11 cellular contexts compared by ENCODE assay signal in genomic region chr2:85524567-85524923, GRCh38. TPM values are rescaled to one million over a fixed set of nuclear protein-coding genes. Genes with fewer than 3 reads are reported as not detected.
DNase-seq lines count a peak whose midpoint lies in the region; ATAC-seq, FAIRE-seq and TF ChIP-seq lines count a peak whose summit lies in the region.
"Had no signal": no experiment of that assay in that cellular context is flagged by ENCODE, and none has a peak within 500 bp of the region (broad histone marks: within the 10 kb centered on the region; RNA-seq: fewer than 3 reads in every experiment).

No MANE protein-coding gene starts in this region.

- H3K36me3 ChIP-seq in OCI-LY7 (ENCODE audit: insufficient read depth, low read length) (no peaks in the 10 kb centered on the region), trophoblast cell (ENCODE audit: control insufficient read depth in 1 of 2, insufficient read depth in 2 of 2, low read length in 2 of 2) (no peaks in the 10 kb centered on the region)

- WGBS in trophoblast cell (ENCODE audit: extremely low coverage, insufficient coverage, insufficient read length) = no CpG with 5 or more reads among the region's 4 CpGs

- DNase-seq in OCI-LY7 (ENCODE audit: low spot score) (no peak), glutamatergic neuron (peak; percentile 30), trophoblast cell (peak; percentile 62 to 87), H54 (ENCODE audit: insufficient read length, low spot score) (no peak)
- DNase-seq in stimulated activated CD4-positive, alpha-beta T cell treated with anti-CD3 and anti-CD28 coated beads, Interleukin-2, amount 100 ng/mL, for 24 hours = no peak
- DNase-seq: activated effector memory CD4-positive, alpha-beta T cell treated with Interleukin-2 at 50 U/mL for 16 hours; DMS153; psoas muscle had no signal

- H3K27ac Mint-ChIP-seq in glutamatergic neuron (ENCODE audit: unreplicated experiment) = no peak overlapping the region
- no peak overlapping the region for H3K27ac Mint-ChIP-seq in activated T-helper 17 cell treated with anti-CD3 and anti-CD28 coated beads, Interleukin-2, amount 50 U/mL, for 72 hours

- H2AFZ ChIP-seq in OCI-LY7 (ENCODE audit: low read length) (peak overlapping the region; percentile 38; the same call in 1 of the 2 replicates), trophoblast cell (ENCODE audit: insufficient read depth, low read length, poor library complexity) (no peak overlapping the region)

- H3K4me3 ChIP-seq in OCI-LY7 (ENCODE audit: low read depth, low read length, poor library complexity, severe bottlenecking) (no peak overlapping the region), trophoblast cell (ENCODE audit: low read depth, low read length) (no peak overlapping the region)
- H3K4me3 ChIP-seq: psoas muscle had no signal

- H3K27ac ChIP-seq in C4-2B (peak overlapping the region; percentile 74), OCI-LY7 (ENCODE audit: low read depth, low read length, poor library complexity, severe bottlenecking) (no peak overlapping the region), trophoblast cell (ENCODE audit: low read depth, low read length) (no peak overlapping the region)
- H3K27ac ChIP-seq: psoas muscle had no signal

- no peak overlapping the region for H2BK12ac ChIP-seq in trophoblast cell (ENCODE audit: low read length)

- ATAC-seq in HG03442 (IDR thresholded peaks at IDR 0.05; ENCODE audit: unreplicated experiment) = no peak
- ATAC-seq in activated T-helper 17 cell treated with anti-CD3 and anti-CD28 coated beads, Interleukin-2, amount 50 U/mL, for 72 hours (replicated peaks) = no peak

- no peak overlapping the region for H3K23ac ChIP-seq in trophoblast cell (ENCODE audit: low read length)

- H3K4me1 Mint-ChIP-seq in glutamatergic neuron (ENCODE audit: low read depth, unreplicated experiment) = peaks cover 11% of the 10 kb centered on the region
- H3K4me1 Mint-ChIP-seq in activated T-helper 17 cell treated with anti-CD3 and anti-CD28 coated beads, Interleukin-2, amount 50 U/mL, for 72 hours = no peaks in the 10 kb centered on the region

- no peak overlapping the region for H4K91ac ChIP-seq in trophoblast cell (ENCODE audit: low read depth, low read length)

- H3K4me2 ChIP-seq in OCI-LY7 (ENCODE audit: low read length) (no peak overlapping the region), trophoblast cell (ENCODE audit: low read length) (no peak overlapping the region)

- no peaks in the 10 kb centered on the region for H3K9me3 Mint-ChIP-seq in glutamatergic neuron (ENCODE audit: unreplicated experiment)
- no peaks in the 10 kb centered on the region for H3K9me3 Mint-ChIP-seq in activated T-helper 17 cell treated with anti-CD3 and anti-CD28 coated beads, Interleukin-2, amount 50 U/mL, for 72 hours

- H3K9me2 ChIP-seq in OCI-LY7 (ENCODE audit: insufficient read depth, low read length) = no peaks in the 10 kb centered on the region

- H2BK5ac ChIP-seq in trophoblast cell (ENCODE audit: low read depth, low read length, poor library complexity) = no peak overlapping the region

- BruUV-seq in OCI-LY7 (replicated peaks; lab: Mats Ljungman, UMichigan) = no TSS peak

- H3K79me2 ChIP-seq in OCI-LY7 (ENCODE audit: insufficient read depth, low read depth, low read length) = no peaks in the 10 kb centered on the region
- H3K79me2 ChIP-seq in trophoblast cell (ENCODE audit: control insufficient read depth, insufficient read depth, low read length, poor library complexity) = no peaks in the 10 kb centered on the region

- intact Hi-C loops in OCI-LY7 (cut with micrococcal nuclease; ENCODE audit: unreplicated experiment) = loop anchor here (10.0 kb wide), 1 partner anchor 50 kb away; no protein-coding TSS in a partner anchor

- no peaks in the 10 kb centered on the region for H3K36me3 Mint-ChIP-seq in glutamatergic neuron (ENCODE audit: unreplicated experiment)
- no peaks in the 10 kb centered on the region for H3K36me3 Mint-ChIP-seq in activated T-helper 17 cell treated with anti-CD3 and anti-CD28 coated beads, Interleukin-2, amount 50 U/mL, for 72 hours (ENCODE audit: low read depth)

- H2BK120ac ChIP-seq in trophoblast cell (ENCODE audit: insufficient read depth, low read length, poor library complexity) = no peak overlapping the region

- H3K4me1 ChIP-seq in OCI-LY7 (ENCODE audit: insufficient read depth, low read length, poor library complexity, severe bottlenecking) = peaks cover 14% of the 10 kb centered on the region
- H3K4me1 ChIP-seq in trophoblast cell (ENCODE audit: control insufficient read depth in 1 of 2, insufficient read depth in 2 of 2, low read length in 2 of 2) = peaks cover 8 to 9% of the 10 kb centered on the region in 2 experiments
- H3K4me1 ChIP-seq: psoas muscle had no signal

- no peak overlapping the region for H2AK5ac ChIP-seq in trophoblast cell (ENCODE audit: low read length)

- H3K79me1 ChIP-seq in trophoblast cell (ENCODE audit: low read length) = peaks cover 2% of the 10 kb centered on the region

- TF ChIP-seq POLR2A in H54 (IDR thresholded peaks at IDR 0.05; ENCODE audit: low read depth, low read length) = no peak

- no peak overlapping the region for H3K9ac ChIP-seq in trophoblast cell (ENCODE audit: low read length)

- no peak for TF ChIP-seq CTCF in C4-2B (conservative IDR thresholded peaks at IDR 0.05)
- TF ChIP-seq CTCF in OCI-LY7 (conservative IDR thresholded peaks at IDR 0.05; ENCODE audit: low read length) = no peak
- TF ChIP-seq CTCF in glutamatergic neuron (IDR thresholded peaks at IDR 0.05; ENCODE audit: partially characterized antibody, unreplicated experiment) = no peak

- no peak overlapping the region for H3K4me3 Mint-ChIP-seq in glutamatergic neuron (ENCODE audit: unreplicated experiment)
- H3K4me3 Mint-ChIP-seq in activated T-helper 17 cell treated with anti-CD3 and anti-CD28 coated beads, Interleukin-2, amount 50 U/mL, for 72 hours = no peak overlapping the region

- no peak overlapping the region for H3K18ac ChIP-seq in trophoblast cell (ENCODE audit: low read length)

- H4K12ac ChIP-seq in trophoblast cell (ENCODE audit: low read depth, low read length) = no peak overlapping the region

- CTCF ChIA-PET in OCI-LY7 (lab: Charles Lee; ENCODE audit: unreplicated experiment) = interaction anchor here (0.5 kb wide), 1 partner anchor 52 kb away, joined by 3 read pairs; no protein-coding TSS in a partner anchor

- no peak overlapping the region for H3K14ac ChIP-seq in trophoblast cell (ENCODE audit: low read length)

- H3K9me3 ChIP-seq in OCI-LY7 (ENCODE audit: low read length) (no peaks in the 10 kb centered on the region), trophoblast cell (ENCODE audit: insufficient read depth, low read depth, low read length) (no peaks in the 10 kb centered on the region)
- H3K9me3 ChIP-seq: psoas muscle had no signal

- no peak overlapping the region for H4K8ac ChIP-seq in trophoblast cell (ENCODE audit: low read depth, low read length)

- POLR2A ChIA-PET in OCI-LY7 (lab: Charles Lee) = interaction anchor here (0.6 to 1.8 kb wide), 8 partner anchors 9 to 105 kb away, joined by 3 to 5 read pairs (median 4); partner anchors contain the start of gene MAT2A

- H3K4ac ChIP-seq in trophoblast cell (ENCODE audit: low read depth, low read length) = no peak overlapping the region

- no peaks in the 10 kb centered on the region for H4K20me1 ChIP-seq in OCI-LY7 (ENCODE audit: insufficient read depth, low read length)

- peaks cover 5% of the 10 kb centered on the region for H3K27me3 Mint-ChIP-seq in glutamatergic neuron (ENCODE audit: unreplicated experiment)
- peaks cover 9% of the 10 kb centered on the region for H3K27me3 Mint-ChIP-seq in activated T-helper 17 cell treated with anti-CD3 and anti-CD28 coated beads, Interleukin-2, amount 50 U/mL, for 72 hours

- H3K27me3 ChIP-seq in trophoblast cell (ENCODE audit: insufficient read depth, low read length) = no peaks in the 10 kb centered on the region

- FAIRE-seq in H54 (lab: Jason Lieb, UNC) = no peak

RNA-seq across cellular contexts. Expression of gene MAT2A, which starts 14.4 kb away (rescaled TPM):
- total RNA-seq in OCI-LY7 (2014; rRNA removed; shearing (Covaris generic)) = 336 and 350 TPM in 2 replicates
- total RNA-seq in OCI-LY7 (2022) = 462 and 466 TPM in 2 replicates
- 302 TPM for total RNA-seq in glutamatergic neuron (ENCODE audit: unreplicated experiment)
- 128 and 130 TPM in 2 replicates for polyA plus RNA-seq in trophoblast cell (2013)
- total RNA-seq in activated T-helper 17 cell treated with anti-CD3 and anti-CD28 coated beads, Interleukin-2, amount 50 U/mL, for 72 hours = 100 to 1,000 TPM; 214 to 308 TPM

RNA-seq across cellular contexts. Expression of gene GGCX, which starts 36.7 kb away (rescaled TPM):
- total RNA-seq in OCI-LY7 (2014; rRNA removed; shearing (Covaris generic)) = 16.5 and 33.3 TPM in 2 replicates
- total RNA-seq in OCI-LY7 (2022) (32.5 and 32.8 TPM in 2 replicates), glutamatergic neuron (ENCODE audit: unreplicated experiment) (49.6 TPM)
- polyA plus RNA-seq in trophoblast cell (2013) = 34.3 and 35.8 TPM in 2 replicates
- 10 to 100 TPM; 21.3 to 21.7 TPM for total RNA-seq in activated T-helper 17 cell treated with anti-CD3 and anti-CD28 coated beads, Interleukin-2, amount 50 U/mL, for 72 hours

RNA-seq across cellular contexts. Expression of gene VAMP8, which starts 52.8 kb away (rescaled TPM):
- total RNA-seq in OCI-LY7 (2014; rRNA removed; shearing (Covaris generic)) = 112 and 156 TPM in 2 replicates
- 152 and 160 TPM in 2 replicates for total RNA-seq in OCI-LY7 (2022)
- total RNA-seq in glutamatergic neuron (ENCODE audit: unreplicated experiment) = 0.78 TPM
- 104 and 109 TPM in 2 replicates for polyA plus RNA-seq in trophoblast cell (2013)
- 100 to 1,000 TPM; 103 to 124 TPM for total RNA-seq in activated T-helper 17 cell treated with anti-CD3 and anti-CD28 coated beads, Interleukin-2, amount 50 U/mL, for 72 hours

RNA-seq across cellular contexts. Expression of gene VAMP5, which starts 59.7 kb away (rescaled TPM):
- 0.54 and 3.0 TPM in 2 replicates for total RNA-seq in OCI-LY7 (2014; rRNA removed; shearing (Covaris generic))
- total RNA-seq in OCI-LY7 (2022) (3.8 and 3.9 TPM in 2 replicates), glutamatergic neuron (ENCODE audit: unreplicated experiment) (1.4 TPM)
- 9.0 and 9.3 TPM in 2 replicates for polyA plus RNA-seq in trophoblast cell (2013)
- total RNA-seq in activated T-helper 17 cell treated with anti-CD3 and anti-CD28 coated beads, Interleukin-2, amount 50 U/mL, for 72 hours = 10 to 100 TPM; 36.8 to 51.2 TPM

Comparison
In these comparisons a context has a peak if more than half of its experiments do, and no peak if none do; other contexts are left out.
1. DNase-seq: peak in glutamatergic neuron (single experiment) and trophoblast cell (2 of 2); none in OCI-LY7 (single experiment), H54 (single experiment) and stimulated activated CD4-positive, alpha-beta T cell treated with anti-CD3 and anti-CD28 coated beads, Interleukin-2, amount 100 ng/mL, for 24 hours (0 of 2).
2. RNA of gene VAMP8, which starts 52.8 kb away (total RNA-seq): 112 to 160 TPM in OCI-LY7 and 103 to 124 TPM in activated T-helper 17 cell treated with anti-CD3 and anti-CD28 coated beads, Interleukin-2, amount 50 U/mL, for 72 hours; 0.78 TPM in glutamatergic neuron (single experiment); every median in the first group is over 10 times any median in the second.